ENCODE assay signal across 2 cellular contexts in genomic region chr19:5515737-5516136, GRCh38.
TF ChIP-seq lines count a peak whose summit lies in the region.

No MANE protein-coding gene starts in this region.

TF ChIP-seq in SK-N-SH, 30 proteins besides CTCF, POLR2A, EP300 and RAD21 (continued from another document):
- TF ChIP-seq REST (IDR thresholded peaks at IDR 0.05; ENCODE audit: low read depth, low read length) (no peak), TEAD4 (IDR thresholded peaks at IDR 0.05; ENCODE audit: borderline replicate concordance, insufficient read depth) (no peak), JUND (IDR thresholded peaks at IDR 0.05) (no peak), FOXM1 (IDR thresholded peaks at IDR 0.05; ENCODE audit: low read depth) (no peak), TAF1 (IDR thresholded peaks at IDR 0.05; ENCODE audit: borderline replicate concordance, low read depth, low read length) (no peak), GABPA (IDR thresholded peaks at IDR 0.05; ENCODE audit: low read depth) (no peak), ELF1 (IDR thresholded peaks at IDR 0.05) (no peak), PBX3 (IDR thresholded peaks at IDR 0.05) (no peak), RCOR1 (IDR thresholded peaks at IDR 0.05; ENCODE audit: low read length) (no peak), SIN3A (IDR thresholded peaks at IDR 0.05; ENCODE audit: borderline replicate concordance, low read depth, low read length) (no peak), YY1 (IDR thresholded peaks at IDR 0.05; ENCODE audit: low read depth) (no peak), CHD2 (IDR thresholded peaks at IDR 0.05; ENCODE audit: low read length, partially characterized antibody) (no peak)
- TF ChIP-seq, protein P1, sequence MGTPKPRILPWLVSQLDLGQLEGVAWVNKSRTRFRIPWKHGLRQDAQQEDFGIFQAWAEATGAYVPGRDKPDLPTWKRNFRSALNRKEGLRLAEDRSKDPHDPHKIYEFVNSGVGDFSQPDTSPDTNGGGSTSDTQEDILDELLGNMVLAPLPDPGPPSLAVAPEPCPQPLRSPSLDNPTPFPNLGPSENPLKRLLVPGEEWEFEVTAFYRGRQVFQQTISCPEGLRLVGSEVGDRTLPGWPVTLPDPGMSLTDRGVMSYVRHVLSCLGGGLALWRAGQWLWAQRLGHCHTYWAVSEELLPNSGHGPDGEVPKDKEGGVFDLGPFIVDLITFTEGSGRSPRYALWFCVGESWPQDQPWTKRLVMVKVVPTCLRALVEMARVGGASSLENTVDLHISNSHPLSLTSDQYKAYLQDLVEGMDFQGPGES (IDR thresholded peaks at IDR 0.05; ENCODE audit: low read depth, low read length), result no peak
TF ChIP-seq in SK-N-SH: peak in this region for 0.

TF ChIP-seq in SK-N-SH treated with all-trans-retinoic acid at 6 μM for 48 hours, 23 proteins besides CTCF, POLR2A, EP300 and RAD21 (continued from another document):
- TF ChIP-seq OSR1 (CRISPR knock-in tag; IDR thresholded peaks at IDR 0.05), result no peak
- no peak for TF ChIP-seq TSHZ2 (CRISPR knock-in tag; IDR thresholded peaks at IDR 0.05)
- TF ChIP-seq ARNTL (CRISPR knock-in tag; IDR thresholded peaks at IDR 0.05; ENCODE audit: borderline replicate concordance, low read depth), result no peak
- TF ChIP-seq, protein P2, sequence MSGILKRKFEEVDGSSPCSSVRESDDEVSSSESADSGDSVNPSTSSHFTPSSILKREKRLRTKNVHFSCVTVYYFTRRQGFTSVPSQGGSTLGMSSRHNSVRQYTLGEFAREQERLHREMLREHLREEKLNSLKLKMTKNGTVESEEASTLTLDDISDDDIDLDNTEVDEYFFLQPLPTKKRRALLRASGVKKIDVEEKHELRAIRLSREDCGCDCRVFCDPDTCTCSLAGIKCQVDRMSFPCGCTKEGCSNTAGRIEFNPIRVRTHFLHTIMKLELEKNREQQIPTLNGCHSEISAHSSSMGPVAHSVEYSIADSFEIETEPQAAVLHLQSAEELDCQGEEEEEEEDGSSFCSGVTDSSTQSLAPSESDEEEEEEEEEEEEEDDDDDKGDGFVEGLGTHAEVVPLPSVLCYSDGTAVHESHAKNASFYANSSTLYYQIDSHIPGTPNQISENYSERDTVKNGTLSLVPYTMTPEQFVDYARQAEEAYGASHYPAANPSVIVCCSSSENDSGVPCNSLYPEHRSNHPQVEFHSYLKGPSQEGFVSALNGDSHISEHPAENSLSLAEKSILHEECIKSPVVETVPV (CRISPR knock-in tag; IDR thresholded peaks at IDR 0.05), result no peak
- no peak for TF ChIP-seq SNAI2 (CRISPR knock-in tag; IDR thresholded peaks at IDR 0.05)
- no peak for TF ChIP-seq TOX (CRISPR knock-in tag; IDR thresholded peaks at IDR 0.05; ENCODE audit: borderline replicate concordance)
- TF ChIP-seq ZC3H10 (CRISPR knock-in tag; IDR thresholded peaks at IDR 0.05), result no peak
- no peak for TF ChIP-seq CSDC2 (CRISPR knock-in tag; IDR thresholded peaks at IDR 0.05)
- TF ChIP-seq ESRRG (CRISPR knock-in tag; IDR thresholded peaks at IDR 0.05), result no peak
